Comparison of ENCODE assay signal across 1 cellular context in the genomic region with DNA sequence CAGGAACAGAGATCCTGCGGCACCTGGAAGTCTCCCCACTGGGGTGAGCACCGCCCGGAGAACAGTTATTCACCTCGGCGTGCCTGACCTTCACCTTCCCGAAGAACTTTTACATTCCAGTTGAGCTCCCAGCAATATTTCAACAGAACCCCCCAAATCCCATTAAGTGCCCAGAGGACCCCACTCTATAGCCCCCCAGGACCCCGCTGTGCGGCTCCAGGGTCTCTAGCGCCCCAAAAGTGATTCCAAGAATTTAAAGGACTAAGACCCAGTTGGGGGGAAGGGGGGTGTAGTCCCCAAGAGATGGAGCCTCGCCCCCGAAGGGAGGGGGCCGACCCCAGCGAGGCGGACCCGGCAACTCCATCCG.
TF ChIP-seq lines count a peak whose summit lies in the region.

No MANE protein-coding gene starts in this region.

TF ChIP-seq in endothelial cell of umbilical vein, 7 proteins besides CTCF, POLR2A, EP300 and RAD21:
- no peak for TF ChIP-seq FOS (IDR thresholded peaks at IDR 0.05; ENCODE audit: borderline replicate concordance, insufficient read depth, low read length)
